ENCODE assay signal across 1 cellular context in genomic region chr4:74379912-74380311, GRCh38.
TF ChIP-seq lines count a peak whose summit lies in the region.

No MANE protein-coding gene starts in this region.

TF ChIP-seq in HCT116, 20 proteins besides CTCF, POLR2A, EP300 and RAD21 (continued from another document):
- TF ChIP-seq REST (IDR thresholded peaks at IDR 0.05; ENCODE audit: low read depth) (no peak), CEBPB (IDR thresholded peaks at IDR 0.05; ENCODE audit: low read depth) (no peak), EZH2 (IDR thresholded peaks at IDR 0.05) (no peak), TCF7L2 (IDR thresholded peaks at IDR 0.05; ENCODE audit: borderline replicate concordance, extremely low read depth, insufficient read depth, insufficient read length) (no peak), EZH2phosphoT487 (IDR thresholded peaks at IDR 0.05; ENCODE audit: borderline replicate concordance) (no peak), POLR2AphosphoS5 (IDR thresholded peaks at IDR 0.05; ENCODE audit: low read depth, low read length) (peak; percentile 64; the same call in 1 of the 2 replicates), SIN3A (IDR thresholded peaks at IDR 0.05; ENCODE audit: low read depth) (0 out of 2 replicates have a peak, but pooled peaks have one; percentile 24), CBX3 (IDR thresholded peaks at IDR 0.05; ENCODE audit: low read depth) (no peak)
